In genomic region chr5:79961731-79962579, GRCh38 we compare ENCODE assay signal across 14 cellular contexts. TPM values are rescaled to one million over a fixed set of nuclear protein-coding genes. Genes with fewer than 3 reads are reported as not detected.
A peak's percentile ranks its signal among the peaks of the same experiment; 100 is the strongest.
DNase-seq lines count a peak whose midpoint lies in the region; ATAC-seq lines count a peak whose summit lies in the region.
"Had no signal": no experiment of that assay in that cellular context is flagged by ENCODE, and none has a peak within 500 bp of the region (broad histone marks: within the 10 kb centered on the region; RNA-seq: fewer than 3 reads in every experiment).

No MANE protein-coding gene starts in this region.

- H3K4me3 Mint-ChIP-seq in activated T-helper 17 cell treated with anti-CD3 and anti-CD28 coated beads, Interleukin-2, amount 50 U/mL, for 72 hours, result peak overlapping the region; percentile 61
- H3K4me3 Mint-ChIP-seq: activated naive CD8-positive, alpha-beta T cell treated with anti-CD3 and anti-CD28 coated beads, Interleukin-2, amount 10 ng/mL, durations not matched to agents 7 days and 5 days; natural killer cell had no signal

- H3K4me1 Mint-ChIP-seq in activated T-helper 17 cell treated with anti-CD3 and anti-CD28 coated beads, Interleukin-2, amount 50 U/mL, for 72 hours, result peaks cover 13% of the 10 kb centered on the region
- H3K4me1 Mint-ChIP-seq: natural killer cell had no signal

- DNase-seq in EH (ENCODE audit: low read depth) (peak; percentile 2), Kasumi-1 (lab: John Stamatoyannopoulos, UW) (peak; percentile 69 to 75), mesenchymal stem cell (no peak), 8988T (no peak), NCI-H345 treated with DMSO at 0.1 percent for 48 hours (lab: John Stamatoyannopoulos, UW; ENCODE audit: unreplicated experiment) (no peak), HAP-1 (ENCODE audit: low spot score in 2 of 2) (no peak)
- DNase-seq: activated naive CD8-positive, alpha-beta T cell treated with anti-CD3 and anti-CD28 coated beads, Interleukin-2, amount 10 ng/mL, durations not matched to agents 7 days and 5 days; CD4-positive, alpha-beta memory T cell; GOT3; natural killer cell; NCI-H2107 had no signal

- ATAC-seq in activated T-helper 17 cell treated with anti-CD3 and anti-CD28 coated beads, Interleukin-2, amount 50 U/mL, for 72 hours (replicated peaks), result no peak
- no peak for ATAC-seq in HG02870 (IDR thresholded peaks at IDR 0.05; ENCODE audit: unreplicated experiment)
- ATAC-seq: natural killer cell, Right ventricle myocardium inferior had no signal

- no peak overlapping the region for H3K23ac ChIP-seq in mesenchymal stem cell (ENCODE audit: low read length in 2 of 2)

- no peak overlapping the region for H3K4me2 ChIP-seq in mesenchymal stem cell (ENCODE audit: low read length, poor library complexity, severe bottlenecking)

- no peak overlapping the region for H2AFZ ChIP-seq in mesenchymal stem cell (ENCODE audit: low read depth, low read length)

- peak overlapping the region; percentile 88 for H3K27ac Mint-ChIP-seq in activated T-helper 17 cell treated with anti-CD3 and anti-CD28 coated beads, Interleukin-2, amount 50 U/mL, for 72 hours
- H3K27ac Mint-ChIP-seq: activated naive CD8-positive, alpha-beta T cell treated with anti-CD3 and anti-CD28 coated beads, Interleukin-2, amount 10 ng/mL, durations not matched to agents 7 days and 5 days; CD4-positive, alpha-beta memory T cell; natural killer cell had no signal

- peak overlapping the region; percentile 12 for H4K8ac ChIP-seq in mesenchymal stem cell (ENCODE audit: low read length)

- H3K27me3 ChIP-seq in mesenchymal stem cell (ENCODE audit: control insufficient read depth in 1 of 2, insufficient read depth in 1 of 2, low read length in 2 of 2) (peaks cover 0 to 3% of the 10 kb centered on the region in 2 experiments), HAP-1 (ENCODE audit: low read depth) (no peaks in the 10 kb centered on the region)

- peaks cover 3% of the 10 kb centered on the region for H3K4me1 ChIP-seq in mesenchymal stem cell (ENCODE audit: control insufficient read depth, insufficient read depth, low read depth, low read length)
- H3K4me1 ChIP-seq in HAP-1, result no peaks in the 10 kb centered on the region

- H3K36me3 ChIP-seq in mesenchymal stem cell (ENCODE audit: control insufficient read depth in 1 of 2, insufficient read depth in 2 of 2, low read depth in 1 of 2, low read length in 2 of 2) (no peaks in the 10 kb centered on the region), HAP-1 (replicated peaks) (no peaks in the 10 kb centered on the region)

- no peaks in the 10 kb centered on the region for H3K27me3 Mint-ChIP-seq in activated T-helper 17 cell treated with anti-CD3 and anti-CD28 coated beads, Interleukin-2, amount 50 U/mL, for 72 hours

- H3K18ac ChIP-seq in mesenchymal stem cell (ENCODE audit: low read depth in 1 of 2, low read length in 2 of 2), result no peak overlapping the region

- H3K27ac ChIP-seq in mesenchymal stem cell (ENCODE audit: low read length, poor library complexity, severe bottlenecking), result no peak overlapping the region

- WGBS in mesenchymal stem cell, result 93% methylated on average over 7 of the region's 9 CpGs

- no peak overlapping the region for H3K9ac ChIP-seq in mesenchymal stem cell (ENCODE audit: low read length)

- H2AK5ac ChIP-seq in mesenchymal stem cell (ENCODE audit: low read length, severe bottlenecking), result no peak overlapping the region

- H2BK5ac ChIP-seq in mesenchymal stem cell (ENCODE audit: low read depth, low read length, poor library complexity, severe bottlenecking), result no peak overlapping the region

- in situ Hi-C loops in HAP-1 (cut with MboI; ENCODE audit: low sequenced_read_pairs), result no loop called here

- H4K91ac ChIP-seq in mesenchymal stem cell (ENCODE audit: low read length), result no peak overlapping the region

- H3K4me3 ChIP-seq in mesenchymal stem cell (ENCODE audit: insufficient read depth in 1 of 2, low read depth in 1 of 2, low read length in 2 of 2) (no peak overlapping the region), HAP-1 (no peak overlapping the region)

- no peaks in the 10 kb centered on the region for H3K36me3 Mint-ChIP-seq in activated T-helper 17 cell treated with anti-CD3 and anti-CD28 coated beads, Interleukin-2, amount 50 U/mL, for 72 hours (ENCODE audit: low read depth)
- H3K36me3 Mint-ChIP-seq: activated naive CD8-positive, alpha-beta T cell treated with anti-CD3 and anti-CD28 coated beads, Interleukin-2, amount 10 ng/mL, durations not matched to agents 7 days and 5 days; CD4-positive, alpha-beta memory T cell; natural killer cell had no signal

- H2BK12ac ChIP-seq in mesenchymal stem cell (ENCODE audit: low read length in 2 of 2), result no peak overlapping the region

- no peak overlapping the region for H3K14ac ChIP-seq in mesenchymal stem cell (ENCODE audit: low read length in 2 of 2)

- H2BK15ac ChIP-seq in mesenchymal stem cell (ENCODE audit: low read depth, poor library complexity, severe bottlenecking), result peak overlapping the region; percentile 8

- no peaks in the 10 kb centered on the region for H3K9me3 ChIP-seq in mesenchymal stem cell (ENCODE audit: control insufficient read depth, low read length)
- H3K9me3 ChIP-seq in HAP-1, result no peaks in the 10 kb centered on the region

- H3K4ac ChIP-seq in mesenchymal stem cell (ENCODE audit: low read depth in 1 of 2, low read length in 2 of 2), result no peak overlapping the region

- H2BK120ac ChIP-seq in mesenchymal stem cell (ENCODE audit: low read depth, low read length), result no peak overlapping the region

- no peaks in the 10 kb centered on the region for H3K79me1 ChIP-seq in mesenchymal stem cell (replicated peaks; ENCODE audit: low read length, poor library complexity, severe bottlenecking)

- no peaks in the 10 kb centered on the region for H3K9me3 Mint-ChIP-seq in activated T-helper 17 cell treated with anti-CD3 and anti-CD28 coated beads, Interleukin-2, amount 50 U/mL, for 72 hours
- H3K9me3 Mint-ChIP-seq: activated naive CD8-positive, alpha-beta T cell treated with anti-CD3 and anti-CD28 coated beads, Interleukin-2, amount 10 ng/mL, durations not matched to agents 7 days and 5 days; natural killer cell had no signal

RNA-seq across cellular contexts. Expression of gene MTX3, which starts 29.1 kb away (rescaled TPM):
- 10 to 100 TPM; 25.4 to 35.2 TPM for total RNA-seq in activated T-helper 17 cell treated with anti-CD3 and anti-CD28 coated beads, Interleukin-2, amount 50 U/mL, for 72 hours
- 4.6 TPM for polyA plus RNA-seq in mesenchymal stem cell (2013, experiment 1 of 2)
- polyA plus RNA-seq in mesenchymal stem cell (2013, experiment 2 of 2), result 5.1 TPM

Comparison
In these comparisons a context has a peak if more than half of its experiments do, and no peak if none do; other contexts are left out.
1. DNase-seq: peak in EH (single experiment) and Kasumi-1 (2 of 2); none in mesenchymal stem cell (single experiment), 8988T (single experiment), NCI-H345 treated with DMSO at 0.1 percent for 48 hours (single experiment) and HAP-1 (0 of 2).